Comparison of ENCODE assay signal across 9 cellular contexts in genomic region chr10:108358912-108359311, GRCh38.
DNase-seq lines count a peak whose midpoint lies in the region; ATAC-seq and TF ChIP-seq lines count a peak whose summit lies in the region.
"Had no signal": no experiment of that assay in that cellular context is flagged by ENCODE, and none has a peak within 500 bp of the region (broad histone marks: within the 10 kb centered on the region; RNA-seq: fewer than 3 reads in every experiment).

No MANE protein-coding gene starts in this region.

- H3K4me3 Mint-ChIP-seq in immature natural killer cell (no peak overlapping the region), glutamatergic neuron (ENCODE audit: unreplicated experiment) (no peak overlapping the region)
- H3K4me3 Mint-ChIP-seq: brain had no signal

- H3K36me3 Mint-ChIP-seq in immature natural killer cell (no peaks in the 10 kb centered on the region), glutamatergic neuron (ENCODE audit: unreplicated experiment) (no peaks in the 10 kb centered on the region)
- H3K36me3 Mint-ChIP-seq: brain had no signal

- no peak for TF ChIP-seq CTCF in glutamatergic neuron (IDR thresholded peaks at IDR 0.05; ENCODE audit: partially characterized antibody, unreplicated experiment)

- peak; percentile 75 for ATAC-seq in GM18511 (IDR thresholded peaks at IDR 0.05; ENCODE audit: unreplicated experiment)
- peak; percentile 85 for ATAC-seq in HG02852 (IDR thresholded peaks at IDR 0.05; ENCODE audit: unreplicated experiment)

- H3K27ac Mint-ChIP-seq in immature natural killer cell (no peak overlapping the region), glutamatergic neuron (ENCODE audit: unreplicated experiment) (no peak overlapping the region)
- H3K27ac Mint-ChIP-seq: brain had no signal

- H3K27me3 Mint-ChIP-seq in immature natural killer cell (ENCODE audit: low read depth in 3 of 3) (peaks cover 0 to 2% (median 0%) of the 10 kb centered on the region in 3 donors), glutamatergic neuron (ENCODE audit: unreplicated experiment) (no peaks in the 10 kb centered on the region)
- H3K27me3 Mint-ChIP-seq: brain had no signal

- DNase-seq in T1000 (lab: John Stamatoyannopoulos, UW) (peak; percentile 41), non-pigmented ciliary epithelial cell (ENCODE audit: low read depth) (peak; percentile 89), immature natural killer cell (no peak), glutamatergic neuron (no peak), NCI-H2227 treated with DMSO at 0.1 percent for 48 hours (lab: John Stamatoyannopoulos, UW) (no peak)
- no peak for DNase-seq in activated effector memory CD4-positive, alpha-beta T cell treated with Interleukin-2 at 50 U/mL for 16 hours

- H3K4me1 Mint-ChIP-seq in immature natural killer cell: no peaks in the 10 kb centered on the region
- H3K4me1 Mint-ChIP-seq in glutamatergic neuron (ENCODE audit: low read depth, unreplicated experiment): no peaks in the 10 kb centered on the region
- H3K4me1 Mint-ChIP-seq: brain had no signal

- H3K9me3 Mint-ChIP-seq in immature natural killer cell (peaks cover 6 to 32% (median 11%) of the 10 kb centered on the region in 6 donors), glutamatergic neuron (ENCODE audit: unreplicated experiment) (peaks cover 2% of the 10 kb centered on the region)
- H3K9me3 Mint-ChIP-seq: brain had no signal

Comparison
In these comparisons a context has a peak if more than half of its experiments do, and no peak if none do; other contexts are left out.
1. DNase-seq: peak in T1000 (single experiment) and non-pigmented ciliary epithelial cell (single experiment); none in immature natural killer cell (0 of 3), glutamatergic neuron (single experiment), NCI-H2227 treated with DMSO at 0.1 percent for 48 hours (single experiment) and activated effector memory CD4-positive, alpha-beta T cell treated with Interleukin-2 at 50 U/mL for 16 hours (single experiment).